Comparison of ENCODE assay signal across 1 cellular context in genomic region chr14:23557521-23557920, GRCh38.
TF ChIP-seq lines count a peak whose summit lies in the region.

No MANE protein-coding gene starts in this region.

TF ChIP-seq in neural cell, 6 proteins besides CTCF, POLR2A, EP300 and RAD21 (continued from another document):
- no peak for TF ChIP-seq MXI1 (conservative IDR thresholded peaks at IDR 0.05; ENCODE audit: poor library complexity, severe bottlenecking)
